26 cellular contexts compared by ENCODE assay signal in the genomic region with DNA sequence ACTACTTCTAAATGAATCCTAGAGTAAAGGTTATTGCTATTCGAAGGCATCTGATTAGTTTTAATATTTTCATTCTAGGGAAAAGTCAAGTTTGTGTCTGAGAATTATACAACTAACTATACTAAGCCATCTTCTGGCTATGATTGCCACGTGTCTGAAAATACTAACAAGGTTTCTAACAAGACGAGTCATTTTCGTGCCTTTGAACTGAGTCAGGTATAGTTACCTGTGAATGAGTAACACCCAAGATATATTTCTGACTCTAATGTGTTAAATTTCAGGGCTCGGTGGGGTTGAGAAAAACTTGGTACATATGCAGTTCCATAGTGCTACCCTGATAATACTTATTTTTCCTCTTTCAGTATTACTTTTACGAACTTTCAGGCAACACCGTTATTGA.
"Had no signal": no experiment of that assay in that cellular context is flagged by ENCODE, and none has a peak within 500 bp of the region (broad histone marks: within the 10 kb centered on the region; RNA-seq: fewer than 3 reads in every experiment).

No MANE protein-coding gene starts in this region.

- H3K27ac Mint-ChIP-seq: activated CD8-positive, alpha-beta memory T cell treated with anti-CD3 and anti-CD28 coated beads, Interleukin-2, amount 10 ng/mL, durations not matched to agents 7 days and 5 days; activated CD8-positive, alpha-beta T cell treated with anti-CD3 and anti-CD28 coated beads, Interleukin-2, amount 10 ng/mL, durations not matched to agents 7 days and 5 days; activated naive CD8-positive, alpha-beta T cell treated with anti-CD3 and anti-CD28 coated beads, Interleukin-2, amount 50 U/mL, for 24 hours; activated T-helper 2 cell treated with anti-CD3 and anti-CD28 coated beads, Interferon-gamma antibody, Interleukin-2, Interleukin-4, amounts not matched to agents 10 μg/mL and 5 μg/mL and 100 μg/mL, durations not matched to agents 14 hours and 24 hours and 36 hours; mesothelial cell of epicardium; nephron progenitor cell; stimulated activated naive B cell treated with anti-CD40 and anti-IgM and Interleukin-4, amounts not matched to agents 10 μg/mL and 1 μg/mL and 100 μg/mL, for 72 hours; T-helper 1 cell treated with Interleukin-12 subunit alpha and Interleukin-12 subunit beta and Interleukin-4 antibody, amounts not matched to agents 30 μg/mL and 1 μg/mL, for 36 hours had no signal

- H3K4me3 Mint-ChIP-seq: activated CD8-positive, alpha-beta memory T cell treated with anti-CD3 and anti-CD28 coated beads, Interleukin-2, amount 10 ng/mL, durations not matched to agents 7 days and 5 days; activated CD8-positive, alpha-beta T cell treated with anti-CD3 and anti-CD28 coated beads, Interleukin-2, amount 10 ng/mL, durations not matched to agents 7 days and 5 days; activated naive CD4-positive, alpha-beta T cell treated with anti-CD3 and anti-CD28 coated beads, Interleukin-2, amount 50 U/mL, for 24 hours; activated naive CD8-positive, alpha-beta T cell treated with anti-CD3 and anti-CD28 coated beads, Interleukin-2, amount 50 U/mL, for 24 hours; central memory CD8-positive, alpha-beta T cell; dendritic cell treated with granulocyte-macrophage colony-stimulating factor and Interleukin-4, amounts not matched to agents 40 ng/mL and 50 ng/mL, for 4 days; mesothelial cell of epicardium; naive B cell; nephron progenitor cell; stimulated activated naive B cell treated with anti-CD40 and anti-IgM and Interleukin-4, amounts not matched to agents 10 μg/mL and 1 μg/mL and 100 μg/mL, for 72 hours; T-helper 1 cell treated with Interleukin-12 subunit alpha and Interleukin-12 subunit beta and Interleukin-4 antibody, amounts not matched to agents 30 μg/mL and 1 μg/mL, for 36 hours had no signal

- H3K27me3 ChIP-seq: gastrocnemius medialis, ovary, tibial nerve had no signal

- FAIRE-seq: islet of Langerhans had no signal

- H3K27ac ChIP-seq: gastrocnemius medialis, ovary, prostate gland, tibial nerve had no signal

- H3K27me3 Mint-ChIP-seq: activated CD8-positive, alpha-beta memory T cell treated with anti-CD3 and anti-CD28 coated beads, Interleukin-2, amount 10 ng/mL, durations not matched to agents 7 days and 5 days; activated naive CD4-positive, alpha-beta T cell treated with anti-CD3 and anti-CD28 coated beads, Interleukin-2, amount 50 U/mL, for 24 hours; activated naive CD8-positive, alpha-beta T cell treated with anti-CD3 and anti-CD28 coated beads, Interleukin-2, amount 50 U/mL, for 24 hours; central memory CD8-positive, alpha-beta T cell; dendritic cell treated with granulocyte-macrophage colony-stimulating factor and Interleukin-4, amounts not matched to agents 40 ng/mL and 50 ng/mL, for 4 days; naive B cell; stimulated activated naive B cell treated with anti-CD40 and anti-IgM and Interleukin-4, amounts not matched to agents 10 μg/mL and 1 μg/mL and 100 μg/mL, for 72 hours had no signal

- H3K4me3 ChIP-seq: gastrocnemius medialis, ovary, prostate gland, tibial nerve had no signal

- H3K9me3 ChIP-seq: gastrocnemius medialis, ovary, prostate gland, tibial nerve had no signal

- H3K4me1 ChIP-seq: gastrocnemius medialis, prostate gland, tibial nerve had no signal

- DNase-seq: activated CD4-positive, alpha-beta T cell treated with anti-CD3 and anti-CD28 coated beads for 1 hour; activated CD8-positive, alpha-beta memory T cell treated with anti-CD3 and anti-CD28 coated beads, Interleukin-2, amount 10 ng/mL, durations not matched to agents 7 days and 5 days; activated CD8-positive, alpha-beta T cell treated with anti-CD3 and anti-CD28 coated beads, Interleukin-2, amount 10 ng/mL, durations not matched to agents 7 days and 5 days; activated naive CD8-positive, alpha-beta T cell treated with anti-CD3 and anti-CD28 coated beads, Interleukin-2, amount 50 U/mL, for 24 hours; activated T-cell treated with anti-CD3 and anti-CD28 coated beads, Interleukin-2, amount 50 U/mL, for 48 hours; amygdala; gastrocnemius medialis; glutamatergic neuron; left colon; naive B cell; nephron progenitor cell; ovary; stimulated activated CD4-positive, alpha-beta T cell treated with anti-CD3 and anti-CD28 coated beads, Interleukin-15, amount 100 ng/mL, for 24 hours; stimulated activated CD4-positive, alpha-beta T cell treated with anti-CD3 and anti-CD28 coated beads, Interleukin-2, amount 100 ng/mL, for 24 hours; stimulated activated naive B cell treated with anti-CD40 and anti-IgM and Interleukin-4, amounts not matched to agents 10 μg/mL and 1 μg/mL and 100 μg/mL, for 72 hours; SW 1271; T-helper 9 cell had no signal

- H3K9me3 Mint-ChIP-seq: activated naive CD4-positive, alpha-beta T cell treated with anti-CD3 and anti-CD28 coated beads, Interleukin-2, amount 50 U/mL, for 24 hours; activated naive CD8-positive, alpha-beta T cell treated with anti-CD3 and anti-CD28 coated beads, Interleukin-2, amount 50 U/mL, for 24 hours; activated T-helper 2 cell treated with anti-CD3 and anti-CD28 coated beads, Interferon-gamma antibody, Interleukin-2, Interleukin-4, amounts not matched to agents 10 μg/mL and 5 μg/mL and 100 μg/mL, durations not matched to agents 14 hours and 24 hours and 36 hours; central memory CD8-positive, alpha-beta T cell; dendritic cell treated with granulocyte-macrophage colony-stimulating factor and Interleukin-4, amounts not matched to agents 40 ng/mL and 50 ng/mL, for 4 days; mesothelial cell of epicardium; naive B cell; nephron progenitor cell; stimulated activated naive B cell treated with anti-CD40 and anti-IgM and Interleukin-4, amounts not matched to agents 10 μg/mL and 1 μg/mL and 100 μg/mL, for 72 hours; T-helper 1 cell treated with Interleukin-12 subunit alpha and Interleukin-12 subunit beta and Interleukin-4 antibody, amounts not matched to agents 30 μg/mL and 1 μg/mL, for 36 hours had no signal

- H3K36me3 ChIP-seq: ovary, prostate gland had no signal
